Comparison of ENCODE assay signal across 10 cellular contexts in genomic region chr5:134138416-134139376, GRCh38. TPM values are rescaled to one million over a fixed set of nuclear protein-coding genes. Genes with fewer than 3 reads are reported as not detected.
DNase-seq lines count a peak whose midpoint lies in the region; ATAC-seq and TF ChIP-seq lines count a peak whose summit lies in the region.
"Had no signal": no experiment of that assay in that cellular context is flagged by ENCODE, and none has a peak within 500 bp of the region (broad histone marks: within the 10 kb centered on the region; RNA-seq: fewer than 3 reads in every experiment).

No MANE protein-coding gene starts in this region.

- peaks cover 0 to 75% of the 10 kb centered on the region in 2 donors for H3K36me3 ChIP-seq in gastroesophageal sphincter

- H3K4me3 Mint-ChIP-seq in activated CD8-positive, alpha-beta T cell treated with anti-CD3 and anti-CD28 coated beads for 36 hours, result no peak overlapping the region

- TF ChIP-seq CTCF in activated CD8-positive, alpha-beta T cell treated with anti-CD3 and anti-CD28 coated beads for 36 hours (IDR thresholded peaks at IDR 0.05), result no peak
- no peak for TF ChIP-seq CTCF in gastroesophageal sphincter (IDR thresholded peaks at IDR 0.05)

- peaks cover 78% of the 10 kb centered on the region for H3K4me1 Mint-ChIP-seq in activated CD8-positive, alpha-beta T cell treated with anti-CD3 and anti-CD28 coated beads for 36 hours (ENCODE audit: low read depth)

- H3K27ac Mint-ChIP-seq in activated CD8-positive, alpha-beta T cell treated with anti-CD3 and anti-CD28 coated beads for 36 hours, result peak overlapping the region; percentile 89

- H3K9me3 ChIP-seq in gastroesophageal sphincter, result no peaks in the 10 kb centered on the region

- H3K9me3 Mint-ChIP-seq in activated CD8-positive, alpha-beta T cell treated with anti-CD3 and anti-CD28 coated beads for 36 hours, result no peaks in the 10 kb centered on the region

- no peak for TF ChIP-seq EP300 in gastroesophageal sphincter (IDR thresholded peaks at IDR 0.05)

- peak; percentile 59 for ATAC-seq in HG03135 (IDR thresholded peaks at IDR 0.05; ENCODE audit: unreplicated experiment)
- peak; percentile 79 for ATAC-seq in activated CD8-positive, alpha-beta T cell treated with anti-CD3 and anti-CD28 coated beads for 36 hours
- ATAC-seq in gastroesophageal sphincter, result no peak

- no peak for TF ChIP-seq POLR2A in gastroesophageal sphincter (IDR thresholded peaks at IDR 0.05)

- no peak overlapping the region for H3K4me3 ChIP-seq in gastroesophageal sphincter
- H3K4me3 ChIP-seq: lung had no signal

- H3K4me1 ChIP-seq in gastroesophageal sphincter, result peaks cover 0 to 27% (median 4%) of the 10 kb centered on the region in 3 donors

- H3K27ac ChIP-seq in gastroesophageal sphincter, result no peak overlapping the region
- H3K27ac ChIP-seq: VCaP had no signal

- H3K36me3 Mint-ChIP-seq in activated CD8-positive, alpha-beta T cell treated with anti-CD3 and anti-CD28 coated beads for 36 hours (ENCODE audit: low read depth), result peaks cover 47% of the 10 kb centered on the region

- CTCF ChIA-PET in activated CD8-positive, alpha-beta T cell treated with anti-CD3 and anti-CD28 coated beads for 36 hours (lab: Charles Lee), result interaction anchor here (0.7 to 38.2 kb wide), 15 partner anchors 12 to 150 kb away, joined by 3 to 1049 read pairs (median 9); partner anchors contain the start of gene VDAC1

- peak; percentile 78 for DNase-seq in activated naive CD4-positive, alpha-beta T cell treated with Interleukin-2 at 50 U/mL for 16 hours
- DNase-seq in activated naive CD4-positive, alpha-beta T cell (lab: John Stamatoyannopoulos, UW), result no peak
- peak; percentile 90 for DNase-seq in activated CD8-positive, alpha-beta T cell treated with anti-CD3 and anti-CD28 coated beads for 36 hours
- DNase-seq in head of caudate nucleus (peak in 25 of 42 donors; percentile 7 to 64 (median 27)), stromal cell of bone marrow (ENCODE audit: low read depth) (peak; percentile 42), HK-2 (ENCODE audit: unreplicated experiment) (no peak)

- H3K27me3 Mint-ChIP-seq in activated CD8-positive, alpha-beta T cell treated with anti-CD3 and anti-CD28 coated beads for 36 hours, result no peaks in the 10 kb centered on the region

- no CpG with 5 or more reads among the region's 3 CpGs for WGBS in gastroesophageal sphincter (ENCODE audit: low coverage in 1 of 2), 2 donors

- intact Hi-C loops in activated CD8-positive, alpha-beta T cell treated with anti-CD3 and anti-CD28 coated beads for 36 hours (cut with micrococcal nuclease), result no loop called here
- intact Hi-C loops in head of caudate nucleus (cut with DNase I), result no loop called here

- no peaks in the 10 kb centered on the region for H3K27me3 ChIP-seq in gastroesophageal sphincter

- POLR2A ChIA-PET in activated CD8-positive, alpha-beta T cell treated with anti-CD3 and anti-CD28 coated beads for 36 hours (lab: Charles Lee), result interaction anchor here (0.8 to 8.0 kb wide), 13 partner anchors 8 to 135 kb away, joined by 3 to 63 read pairs (median 4); partner anchors contain the start of genes PPP2CA and VDAC1

RNA-seq across cellular contexts. Expression of gene TCF7, which starts 24.2 kb away (rescaled TPM):
- total RNA-seq in activated CD8-positive, alpha-beta T cell treated with anti-CD3 and anti-CD28 coated beads for 36 hours, result 10 to 100 TPM; 47.4 to 50.3 TPM
- 1 to 10 TPM in 2 of 4 donors, under 1 TPM in 2; 0.94 to 1.4 (median 1.1) TPM for total RNA-seq in gastroesophageal sphincter

RNA-seq across cellular contexts. Expression of gene SKP1, which starts 38.1 kb away (rescaled TPM):
- 100 to 1,000 TPM; 235 to 242 TPM for total RNA-seq in activated CD8-positive, alpha-beta T cell treated with anti-CD3 and anti-CD28 coated beads for 36 hours
- 100 to 1,000 TPM; 313 to 463 (median 399) TPM for total RNA-seq in gastroesophageal sphincter

Comparison
In these comparisons a context has a peak if more than half of its experiments do, and no peak if none do; other contexts are left out.
1. DNase-seq: peak in activated naive CD4-positive, alpha-beta T cell treated with Interleukin-2 at 50 U/mL for 16 hours (single experiment), activated CD8-positive, alpha-beta T cell treated with anti-CD3 and anti-CD28 coated beads for 36 hours (single experiment), head of caudate nucleus (25 of 42) and stromal cell of bone marrow (single experiment); none in activated naive CD4-positive, alpha-beta T cell (0 of 4) and HK-2 (single experiment).
2. RNA of gene TCF7, which starts 24.2 kb away (total RNA-seq): 47.4 to 50.3 TPM in activated CD8-positive, alpha-beta T cell treated with anti-CD3 and anti-CD28 coated beads for 36 hours; 0.94 to 1.4 TPM in gastroesophageal sphincter; every median in the first group is over 10 times any median in the second.